9 cellular contexts compared by ENCODE assay signal in the genomic region with DNA sequence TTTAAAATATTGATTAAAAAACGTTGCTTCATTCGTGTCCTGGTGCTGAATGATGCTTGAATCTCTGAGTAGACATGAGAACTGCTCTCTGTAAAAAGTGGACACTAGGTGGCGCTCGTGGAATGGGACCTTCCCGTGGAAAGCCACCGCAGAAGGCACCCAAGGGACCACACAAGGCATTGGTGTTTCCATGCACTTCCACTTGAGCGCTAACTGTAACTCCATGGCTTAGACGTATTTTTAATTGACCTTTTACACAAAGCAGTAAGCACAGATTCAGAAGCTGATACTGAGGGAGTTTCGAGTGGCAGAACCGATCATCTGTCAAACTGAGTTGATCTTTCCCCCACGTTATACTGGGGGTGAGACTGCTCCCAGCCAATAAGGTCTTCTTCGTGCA.
DNase-seq lines count a peak whose midpoint lies in the region; ATAC-seq, FAIRE-seq and TF ChIP-seq lines count a peak whose summit lies in the region.
"Had no signal": no experiment of that assay in that cellular context is flagged by ENCODE, and none has a peak within 500 bp of the region (broad histone marks: within the 10 kb centered on the region; RNA-seq: fewer than 3 reads in every experiment).

No MANE protein-coding gene starts in this region.

- H3K36me3 ChIP-seq in RWPE2 (ENCODE audit: low read depth) = peaks cover 17% of the 10 kb centered on the region
- no peaks in the 10 kb centered on the region for H3K36me3 ChIP-seq in osteoblast (ENCODE audit: insufficient read depth, low read length)
- H3K36me3 ChIP-seq in upper lobe of left lung = peaks cover 6 to 50% (median 23%) of the 10 kb centered on the region in 4 donors

- H3K79me2 ChIP-seq in osteoblast (ENCODE audit: insufficient read depth, low read length) = peaks cover 4% of the 10 kb centered on the region

- H4K20me1 ChIP-seq in osteoblast (ENCODE audit: insufficient read depth, low read length) = no peaks in the 10 kb centered on the region

- DNase-seq in D721Med (ENCODE audit: insufficient read length, low spot score) (peak; percentile 50), LHCN-M2 (ENCODE audit: low read depth) (peak; percentile 81), RWPE2 (ENCODE audit: low spot score) (peak; percentile 84), fibroblast of the aortic adventitia (ENCODE audit: low read depth) (peak; percentile 83), osteoblast (ENCODE audit: insufficient read length, low spot score, missing footprints) (peak; percentile 89), upper lobe of left lung (peak in 1 of 2 donors; percentile 84)
- DNase-seq in activated T-helper 1 cell treated with anti-CD3 and anti-CD28 coated beads, Interleukin-2, amount 50 U/mL, for 16 hours (ENCODE audit: low read depth in 1 of 2, low spot score in 1 of 2) = peak; percentile 58 to 73

- 40 to 41% methylated on average over 12 of the region's 12 CpGs for WGBS in upper lobe of left lung, 2 donors

- H3K4me1 ChIP-seq in RWPE2 (ENCODE audit: insufficient read depth, poor library complexity, severe bottlenecking) (peaks cover 8% of the 10 kb centered on the region), osteoblast (ENCODE audit: insufficient read depth, low read length) (peaks cover under 1% of the 10 kb centered on the region), upper lobe of left lung (peaks cover 5 to 35% (median 18%) of the 10 kb centered on the region in 4 donors)

- H3K4me3 ChIP-seq in RWPE2 (ENCODE audit: severe bottlenecking) = no peak overlapping the region
- H3K4me3 ChIP-seq in fibroblast of the aortic adventitia (ENCODE audit: low read depth, low read length) = no peak overlapping the region
- H3K4me3 ChIP-seq in osteoblast (ENCODE audit: insufficient read depth, low read length) = no peak overlapping the region
- H3K4me3 ChIP-seq in upper lobe of left lung = no peak overlapping the region

- TF ChIP-seq CTCF in D721Med (IDR thresholded peaks at IDR 0.05; ENCODE audit: insufficient read depth, missing control alignments) (peak; percentile 81), RWPE2 (IDR thresholded peaks at IDR 0.05; ENCODE audit: poor library complexity, severe bottlenecking) (peak; percentile 98), fibroblast of the aortic adventitia (IDR thresholded peaks at IDR 0.05; ENCODE audit: insufficient read depth, low read length) (peak; percentile 87), osteoblast (IDR thresholded peaks at IDR 0.05; ENCODE audit: extremely low read depth, low read depth, low read length) (peak; percentile 95), upper lobe of left lung (IDR thresholded peaks at IDR 0.05) (peak; percentile 60 to 85 (median 76))

- H3K27me3 ChIP-seq in RWPE2 (ENCODE audit: insufficient read depth, poor library complexity, severe bottlenecking) = no peaks in the 10 kb centered on the region
- H3K27me3 ChIP-seq in osteoblast (ENCODE audit: insufficient read depth, low read length) = peaks cover under 1% of the 10 kb centered on the region
- H3K27me3 ChIP-seq in upper lobe of left lung = no peaks in the 10 kb centered on the region

- no peak for TF ChIP-seq EP300 in upper lobe of left lung (IDR thresholded peaks at IDR 0.05)

- H3K27ac ChIP-seq in RWPE2 (ENCODE audit: poor library complexity, severe bottlenecking) (no peak overlapping the region), osteoblast (ENCODE audit: low read depth, low read length) (no peak overlapping the region), upper lobe of left lung (no peak overlapping the region)
- H3K27ac ChIP-seq: epithelial cell of prostate had no signal

- no peak overlapping the region for H2AFZ ChIP-seq in osteoblast (ENCODE audit: low read length)

- FAIRE-seq in D721Med (lab: Jason Lieb, UNC) = peak; percentile 32

- no peak for TF ChIP-seq POLR2A in upper lobe of left lung (IDR thresholded peaks at IDR 0.05)

- H3K9me3 ChIP-seq in RWPE2 (ENCODE audit: severe bottlenecking) = no peaks in the 10 kb centered on the region
- H3K9me3 ChIP-seq in osteoblast (ENCODE audit: low read depth, low read length) = no peaks in the 10 kb centered on the region
- no peaks in the 10 kb centered on the region for H3K9me3 ChIP-seq in upper lobe of left lung

- H3K4me2 ChIP-seq in osteoblast (ENCODE audit: insufficient read depth, low read length) = peak overlapping the region; percentile 52

- ATAC-seq in GM21515 (IDR thresholded peaks at IDR 0.05; ENCODE audit: unreplicated experiment) (peak; percentile 72), RWPE2 (ENCODE audit: low read depth) (peak; percentile 60), upper lobe of left lung (ENCODE audit: low FRiP score in 2 of 2) (peak; percentile 69 to 84)
